ENCODE assay signal across 8 cellular contexts in the genomic region with DNA sequence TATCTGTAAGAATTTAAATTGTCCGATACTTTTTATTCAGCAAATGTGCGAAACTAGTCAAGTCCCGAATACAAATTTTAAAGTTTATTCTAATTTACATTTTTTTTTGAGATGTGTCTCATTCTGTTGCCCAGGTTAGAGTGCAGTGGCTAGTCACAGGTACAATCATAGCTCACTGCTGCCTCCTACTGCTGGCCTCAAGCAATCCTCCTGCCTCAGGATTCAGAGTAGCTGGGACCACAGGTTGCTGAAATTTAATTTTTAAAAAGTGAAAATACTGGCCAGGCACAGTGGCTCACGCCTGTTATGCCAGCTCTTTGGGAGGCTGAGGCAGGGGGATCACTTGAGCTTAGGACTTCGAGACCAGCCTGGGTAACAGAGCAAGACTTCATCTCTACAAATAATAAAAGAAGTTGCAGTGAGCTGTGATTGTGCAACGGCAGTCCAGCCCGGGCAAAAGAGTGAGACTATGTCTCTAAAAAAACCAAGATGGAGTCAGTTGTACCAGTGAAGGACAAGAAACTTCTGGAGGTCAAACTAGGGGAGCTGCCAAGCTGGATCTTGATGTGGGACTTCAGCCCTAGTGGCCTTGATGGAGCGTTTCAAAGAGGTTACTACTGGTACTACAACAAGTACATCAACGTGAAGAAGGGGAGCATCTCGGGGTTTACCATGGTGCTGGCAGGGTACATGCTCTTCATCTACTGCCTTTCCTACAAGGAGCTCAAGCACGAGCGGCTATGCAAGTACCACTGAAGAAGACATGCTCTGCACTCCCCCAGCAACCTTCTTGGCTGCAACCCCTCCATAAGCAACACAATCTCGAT.
DNase-seq lines count a peak whose midpoint lies in the region; ATAC-seq lines count a peak whose summit lies in the region.

No MANE protein-coding gene starts in this region.

- ATAC-seq in memory B cell (ENCODE audit: low read depth) (peak; percentile 76), HG02840 (IDR thresholded peaks at IDR 0.05; ENCODE audit: low FRiP score, unreplicated experiment) (no peak), HG03135 (IDR thresholded peaks at IDR 0.05; ENCODE audit: unreplicated experiment) (no peak)

- H3K4me1 Mint-ChIP-seq in memory B cell, result peaks cover 17% of the 10 kb centered on the region

- no peaks in the 10 kb centered on the region for H3K27me3 Mint-ChIP-seq in memory B cell

- peak; percentile 14 for DNase-seq in NK-92 treated with Interleukin-12 subunit alpha and Interleukin-12 subunit beta, amount 100 ng/mL, for 24 hours (lab: John Stamatoyannopoulos, UW)
- no peak for DNase-seq in NK-92 (lab: John Stamatoyannopoulos, UW; ENCODE audit: unreplicated experiment)
- DNase-seq in SKM-1 treated with dmso at 0.1 percent for 144 hours (lab: John Stamatoyannopoulos, UW; ENCODE audit: unreplicated experiment), result peak; percentile 48
- peak; percentile 54 for DNase-seq in astrocyte of the hippocampus (ENCODE audit: low read depth, low spot score)
- no peak for DNase-seq in memory B cell (ENCODE audit: low spot score in 2 of 2)
- no peak for DNase-seq in GM19240 (ENCODE audit: insufficient read length, low spot score)

- peaks cover 14% of the 10 kb centered on the region for H3K36me3 Mint-ChIP-seq in memory B cell

- H3K27ac Mint-ChIP-seq in memory B cell, result no peak overlapping the region

- no peaks in the 10 kb centered on the region for H3K9me3 Mint-ChIP-seq in memory B cell

- H3K4me3 Mint-ChIP-seq in memory B cell, result no peak overlapping the region

Comparison
In these comparisons a context has a peak if more than half of its experiments do, and no peak if none do; other contexts are left out.
1. DNase-seq: peak in NK-92 treated with Interleukin-12 subunit alpha and Interleukin-12 subunit beta, amount 100 ng/mL, for 24 hours (single experiment), SKM-1 treated with dmso at 0.1 percent for 144 hours (single experiment) and astrocyte of the hippocampus (single experiment); none in NK-92 (single experiment), memory B cell (0 of 2) and GM19240 (single experiment).